Comparison of ENCODE assay signal across 8 cellular contexts in genomic region chr14:96797943-96798349, GRCh38. TPM values are rescaled to one million over a fixed set of nuclear protein-coding genes. Genes with fewer than 3 reads are reported as not detected.
DNase-seq lines count a peak whose midpoint lies in the region; TF ChIP-seq lines count a peak whose summit lies in the region.

No MANE protein-coding gene starts in this region.

- H3K27ac Mint-ChIP-seq in MCF 10A (ENCODE audit: low read depth, unreplicated experiment) = peak overlapping the region; percentile 85

- no peaks in the 10 kb centered on the region for H3K27me3 ChIP-seq in H7 (ENCODE audit: control insufficient read depth, insufficient read depth, low read length)
- H3K27me3 ChIP-seq in muscle layer of duodenum (ENCODE audit: low read depth, low read length) = no peaks in the 10 kb centered on the region

- no peak overlapping the region for H3K27ac ChIP-seq in muscle layer of duodenum (ENCODE audit: low read length)

- H3K4me1 Mint-ChIP-seq in MCF 10A (ENCODE audit: insufficient read depth, unreplicated experiment) = peaks cover 23% of the 10 kb centered on the region

- POLR2A ChIA-PET in MCF 10A (lab: Yijun Ruan, JAX) = interaction anchor here (0.8 to 4.1 kb wide), 11 partner anchors 9 to 55 kb away, joined by 3 to 35 read pairs (median 8); no protein-coding TSS in a partner anchor

- no peaks in the 10 kb centered on the region for H3K36me3 Mint-ChIP-seq in MCF 10A (ENCODE audit: insufficient read depth, unreplicated experiment)

- peaks cover 5 to 12% of the 10 kb centered on the region in 2 donors for H3K4me1 ChIP-seq in muscle layer of duodenum (ENCODE audit: control insufficient read depth in 1 of 2, insufficient read depth in 2 of 2, low read length in 2 of 2)

- H3K27me3 Mint-ChIP-seq in MCF 10A (ENCODE audit: insufficient read depth, unreplicated experiment) = no peaks in the 10 kb centered on the region

- H3K36me3 ChIP-seq in H7 (replicated peaks; ENCODE audit: control insufficient read depth, insufficient read depth, low read length) (no peaks in the 10 kb centered on the region), muscle layer of duodenum (ENCODE audit: control insufficient read depth in 1 of 2, insufficient read depth in 2 of 2, low read length in 2 of 2) (no peaks in the 10 kb centered on the region)

- no peaks in the 10 kb centered on the region for H3K9me3 Mint-ChIP-seq in MCF 10A (ENCODE audit: unreplicated experiment)

- CTCF ChIA-PET in MCF 10A (lab: Yijun Ruan, JAX) = interaction anchor here (1.5 to 3.2 kb wide), 2 partner anchors 15 to 55 kb away, joined by 3 to 15 read pairs; no protein-coding TSS in a partner anchor

- no peaks in the 10 kb centered on the region for H3K9me3 ChIP-seq in muscle layer of duodenum (ENCODE audit: control insufficient read depth in 1 of 2, low read length in 2 of 2)

- peak in 2 of 3 experiments; percentile 0 to 7 for DNase-seq in activated CD8-positive, alpha-beta memory T cell treated with anti-CD3 and anti-CD28 coated beads for 48 hours (ENCODE audit: low read depth in 2 of 3, low spot score in 2 of 3)
- DNase-seq in activated CD8-positive, alpha-beta memory T cell treated with anti-CD3 and anti-CD28 coated beads, Interleukin-2, amount 50 U/mL, for 48 hours = no peak
- no peak for DNase-seq in H7
- DNase-seq in MV-4-11 (lab: John Stamatoyannopoulos, UW) = peak; percentile 51
- DNase-seq in MCF 10A (ENCODE audit: unreplicated experiment) = peak; percentile 30
- DNase-seq in HK-2 (ENCODE audit: unreplicated experiment) = no peak
- DNase-seq in NCI-H2196 (lab: John Stamatoyannopoulos, UW; ENCODE audit: unreplicated experiment) = no peak

- BruUV-seq in MCF 10A (replicated peaks; lab: Mats Ljungman, UMichigan) = TSS peak; percentile 37

- no peak for TF ChIP-seq CTCF in MCF 10A (IDR thresholded peaks at IDR 0.05; ENCODE audit: unreplicated experiment)

- peak overlapping the region; percentile 85 for H3K4me3 Mint-ChIP-seq in MCF 10A (ENCODE audit: unreplicated experiment)

- intact Hi-C loops in MCF 10A (cut with micrococcal nuclease) = loop anchor here (1.0 to 2.0 kb wide), 3 partner anchors 15 to 55 kb away; no protein-coding TSS in a partner anchor

- H3K4me3 ChIP-seq in H7 (ENCODE audit: insufficient read depth, low read depth, low read length) = peak overlapping the region; percentile 85
- peak overlapping the region; percentile 70 to 88 for H3K4me3 ChIP-seq in muscle layer of duodenum (ENCODE audit: low read depth in 1 of 2, low read length in 2 of 2)

RNA-seq across cellular contexts. Expression of gene VRK1, which starts 0.8 kb away (rescaled TPM):
- 69.8 and 87.8 TPM in 2 replicates for total RNA-seq in H7 (2014; rRNA removed; shearing (Covaris generic))
- total RNA-seq in MCF 10A (2022) = 14.7 and 17.7 TPM in 2 replicates

Comparison
In these comparisons a context has a peak if more than half of its experiments do, and no peak if none do; other contexts are left out.
1. DNase-seq: peak in activated CD8-positive, alpha-beta memory T cell treated with anti-CD3 and anti-CD28 coated beads for 48 hours (2 of 3), MV-4-11 (single experiment) and MCF 10A (single experiment); none in activated CD8-positive, alpha-beta memory T cell treated with anti-CD3 and anti-CD28 coated beads, Interleukin-2, amount 50 U/mL, for 48 hours (single experiment), H7 (single experiment), HK-2 (single experiment) and NCI-H2196 (single experiment).